8 cellular contexts compared by ENCODE assay signal in the genomic region with DNA sequence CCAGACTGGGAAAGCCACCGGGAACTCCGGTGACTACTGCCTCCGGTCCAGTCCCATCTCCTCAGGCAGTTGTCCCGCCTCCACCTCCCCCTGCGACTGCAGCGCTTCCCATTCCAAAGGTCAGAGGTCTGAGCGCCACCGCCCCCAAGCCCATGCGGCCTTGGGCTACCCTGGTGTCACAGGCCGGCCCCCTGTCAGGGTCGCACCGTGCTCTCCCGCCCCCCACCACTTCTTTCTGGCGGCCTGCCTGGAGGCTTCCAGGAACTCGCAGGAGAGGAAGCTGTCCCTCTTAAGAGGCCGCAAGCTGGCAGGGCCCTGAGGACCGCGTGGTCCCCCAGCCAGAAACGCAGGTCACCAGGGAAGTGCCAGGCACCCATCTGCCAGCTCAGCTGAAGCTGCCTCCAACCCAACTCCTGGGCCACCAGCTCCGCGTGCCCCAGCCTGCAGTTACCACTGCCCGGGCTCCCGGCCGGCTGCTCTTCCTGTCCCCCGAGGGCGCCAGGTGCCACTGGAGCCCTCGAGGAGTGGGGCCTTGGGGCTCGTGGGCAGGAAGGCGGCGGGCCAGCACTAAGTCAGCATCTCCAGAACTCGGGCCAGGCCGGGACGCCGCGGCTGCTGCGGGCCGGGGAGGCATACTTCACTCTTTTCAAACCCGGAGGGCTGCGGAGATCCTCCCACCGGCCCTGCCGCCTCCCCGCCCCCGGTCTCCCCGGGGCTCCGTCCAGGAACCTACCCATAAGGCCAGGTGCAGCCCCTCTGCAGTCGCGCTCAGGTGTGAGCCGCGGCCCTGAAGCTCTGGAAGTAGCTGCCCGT.
DNase-seq lines count a peak whose midpoint lies in the region; ATAC-seq and TF ChIP-seq lines count a peak whose summit lies in the region.

No MANE protein-coding gene starts in this region.

- in situ Hi-C loops in GM23248 (cut with MboI), result no loop called here

- TF ChIP-seq CTCF in progenitor cell of endocrine pancreas (IDR thresholded peaks at IDR 0.05; ENCODE audit: unreplicated experiment), result no peak

- POLR2A ChIA-PET in activated naive CD8-positive, alpha-beta T cell treated with anti-CD3 and anti-CD28 coated beads, Interleukin-2, amount 10 ng/mL, durations not matched to agents 7 days and 5 days (lab: Charles Lee), result interaction anchor here (0.5 to 3.6 kb wide), 7 partner anchors 9 to 62 kb away, joined by 3 to 21 read pairs (median 6); no protein-coding TSS in a partner anchor

- intact Hi-C loops in left ventricle myocardium superior (cut with micrococcal nuclease), result no loop called here

- peak overlapping the region; percentile 84 for H3K27ac Mint-ChIP-seq in activated naive CD8-positive, alpha-beta T cell treated with anti-CD3 and anti-CD28 coated beads, Interleukin-2, amount 10 ng/mL, durations not matched to agents 7 days and 5 days
- H3K27ac Mint-ChIP-seq in progenitor cell of endocrine pancreas, result peak overlapping the region; percentile 96

- peaks cover 26% of the 10 kb centered on the region for H3K4me1 Mint-ChIP-seq in activated naive CD8-positive, alpha-beta T cell treated with anti-CD3 and anti-CD28 coated beads, Interleukin-2, amount 10 ng/mL, durations not matched to agents 7 days and 5 days
- peaks cover 34% of the 10 kb centered on the region for H3K4me1 Mint-ChIP-seq in progenitor cell of endocrine pancreas (ENCODE audit: low read depth)

- H3K9ac ChIP-seq in GM23248 (peak overlapping the region; percentile 82), NT2/D1 (ENCODE audit: insufficient read length, low read depth) (peak overlapping the region; percentile 94)

- peak; percentile 66 for ATAC-seq in activated naive CD8-positive, alpha-beta T cell treated with anti-CD3 and anti-CD28 coated beads, Interleukin-2, amount 10 ng/mL, durations not matched to agents 7 days and 5 days (ENCODE audit: low read depth)
- peak; percentile 78 for ATAC-seq in left ventricle myocardium superior

- H3K9me3 Mint-ChIP-seq in activated naive CD8-positive, alpha-beta T cell treated with anti-CD3 and anti-CD28 coated beads, Interleukin-2, amount 10 ng/mL, durations not matched to agents 7 days and 5 days, result no peaks in the 10 kb centered on the region
- no peaks in the 10 kb centered on the region for H3K9me3 Mint-ChIP-seq in progenitor cell of endocrine pancreas (ENCODE audit: low read depth)

- H3K36me3 Mint-ChIP-seq in activated naive CD8-positive, alpha-beta T cell treated with anti-CD3 and anti-CD28 coated beads, Interleukin-2, amount 10 ng/mL, durations not matched to agents 7 days and 5 days, result peaks cover 32% of the 10 kb centered on the region
- peaks cover 20% of the 10 kb centered on the region for H3K36me3 Mint-ChIP-seq in progenitor cell of endocrine pancreas (ENCODE audit: insufficient read depth)

- no peaks in the 10 kb centered on the region for H3K9me3 ChIP-seq in GM23248 (ENCODE audit: low read depth)
- no peaks in the 10 kb centered on the region for H3K9me3 ChIP-seq in NT2/D1 (ENCODE audit: insufficient read depth, low read length)

- DNase-seq in COR-L47 (lab: John Stamatoyannopoulos, UW) (peak; percentile 40), GM23248 (peak; percentile 56), NT2/D1 (ENCODE audit: low read depth, low spot score) (peak; percentile 62), left ventricle myocardium superior (peak; percentile 78), progenitor cell of endocrine pancreas (ENCODE audit: low spot score, unreplicated experiment) (peak; percentile 24), cortex of kidney (lab: John Stamatoyannopoulos, UW) (no peak), NCI-H1048 (lab: John Stamatoyannopoulos, UW) (no peak)
- peak; percentile 72 for DNase-seq in activated naive CD8-positive, alpha-beta T cell treated with anti-CD3 and anti-CD28 coated beads, Interleukin-2, amount 10 ng/mL, durations not matched to agents 7 days and 5 days

- H3K4me3 Mint-ChIP-seq in activated naive CD8-positive, alpha-beta T cell treated with anti-CD3 and anti-CD28 coated beads, Interleukin-2, amount 10 ng/mL, durations not matched to agents 7 days and 5 days, result peak overlapping the region; percentile 87
- H3K4me3 Mint-ChIP-seq in progenitor cell of endocrine pancreas (ENCODE audit: low read depth), result peak overlapping the region; percentile 86

- H4K20me1 ChIP-seq in GM23248 (ENCODE audit: insufficient read depth), result no peaks in the 10 kb centered on the region

- H3K27ac ChIP-seq in GM23248, result no peak overlapping the region

- peak overlapping the region; percentile 74 for H2AFZ ChIP-seq in GM23248

- H3K79me2 ChIP-seq in GM23248 (ENCODE audit: insufficient read depth), result no peaks in the 10 kb centered on the region

- H3K4me1 ChIP-seq in GM23248 (ENCODE audit: insufficient read depth) (no peaks in the 10 kb centered on the region), NT2/D1 (ENCODE audit: insufficient read depth, insufficient read length) (peaks cover 3% of the 10 kb centered on the region)

- H3K36me3 ChIP-seq in GM23248 (ENCODE audit: low read depth) (no peaks in the 10 kb centered on the region), NT2/D1 (ENCODE audit: insufficient read depth, insufficient read length, low read length) (peaks cover 29% of the 10 kb centered on the region)

- no peaks in the 10 kb centered on the region for H3K9me2 ChIP-seq in GM23248 (ENCODE audit: insufficient read depth)

- H3K27me3 ChIP-seq in GM23248 (replicated peaks; ENCODE audit: insufficient read depth) (no peaks in the 10 kb centered on the region), NT2/D1 (ENCODE audit: insufficient read depth, insufficient read length) (no peaks in the 10 kb centered on the region)

- peak overlapping the region; percentile 72 for H3K4me2 ChIP-seq in GM23248 (ENCODE audit: unreplicated experiment)

- H3K4me3 ChIP-seq in GM23248 (peak overlapping the region; percentile 81), NT2/D1 (ENCODE audit: insufficient read length, low read depth) (peak overlapping the region; percentile 86)

- no peaks in the 10 kb centered on the region for H3K27me3 Mint-ChIP-seq in activated naive CD8-positive, alpha-beta T cell treated with anti-CD3 and anti-CD28 coated beads, Interleukin-2, amount 10 ng/mL, durations not matched to agents 7 days and 5 days
- peaks cover 3% of the 10 kb centered on the region for H3K27me3 Mint-ChIP-seq in progenitor cell of endocrine pancreas

- 31 to 32% methylated on average over 44 to 46 of the region's 50 CpGs for WGBS in GM23248 (ENCODE audit: low coverage in 1 of 2, low lambda C conversion rate in 2 of 2, missing lambda C conversion rate in 2 of 2), 2 experiments

- H3F3A ChIP-seq in GM23248 (ENCODE audit: insufficient read depth), result no peaks in the 10 kb centered on the region

Comparison
In these comparisons a context has a peak if more than half of its experiments do, and no peak if none do; other contexts are left out.
1. DNase-seq: peak in COR-L47 (single experiment), GM23248 (single experiment), NT2/D1 (single experiment), activated naive CD8-positive, alpha-beta T cell treated with anti-CD3 and anti-CD28 coated beads, Interleukin-2, amount 10 ng/mL, durations not matched to agents 7 days and 5 days (single experiment), left ventricle myocardium superior (single experiment) and progenitor cell of endocrine pancreas (single experiment); none in cortex of kidney (single experiment) and NCI-H1048 (single experiment).